ENCODE assay signal across 28 cellular contexts in genomic region chr10:3150961-3151360, GRCh38.
"Had no signal": no experiment of that assay in that cellular context is flagged by ENCODE, and none has a peak within 500 bp of the region (broad histone marks: within the 10 kb centered on the region; RNA-seq: fewer than 3 reads in every experiment).

No MANE protein-coding gene starts in this region.

- H3K27me3 ChIP-seq: left lung, neural progenitor cell, neutrophil, ovary, tibial nerve, vagina had no signal

- H3K9me3 Mint-ChIP-seq: naive thymus-derived CD8-positive, alpha-beta T cell; nephron; neural progenitor cell; stimulated activated naive CD8-positive, alpha-beta T cell treated with anti-CD3 and anti-CD28 coated beads, Interleukin-15, amount 100 ng/mL, for 72 hours; type B pancreatic cell had no signal

- H3K9me3 ChIP-seq: left lung, lower lobe of right lung, neutrophil, ovary, tibial nerve, vagina had no signal

- H3K27ac Mint-ChIP-seq: nephron, neural progenitor cell, progenitor cell of endocrine pancreas, type B pancreatic cell had no signal

- H3K27ac ChIP-seq: left lung, lower lobe of right lung, neural progenitor cell, neutrophil, ovary, skin epidermis, tibial nerve, vagina had no signal

- H3K4me1 Mint-ChIP-seq: nephron, neural progenitor cell had no signal

- FAIRE-seq: keratinocyte had no signal

- H3K27me3 Mint-ChIP-seq: naive thymus-derived CD8-positive, alpha-beta T cell; progenitor cell of endocrine pancreas; stimulated activated naive B cell treated with anti-CD40 and anti-IgM and Interleukin-4, amounts not matched to agents 10 μg/mL and 1 μg/mL and 100 μg/mL, for 72 hours; stimulated activated naive CD8-positive, alpha-beta T cell treated with anti-CD3 and anti-CD28 coated beads, Interleukin-15, amount 100 ng/mL, for 72 hours; type B pancreatic cell had no signal

- H3K4me1 ChIP-seq: left lung, lower lobe of right lung, neural progenitor cell, tibial nerve, vagina had no signal

- ATAC-seq: left cardiac atrium; left lung; lower lobe of right lung; naive thymus-derived CD8-positive, alpha-beta T cell; right cardiac atrium; sciatic nerve; stimulated activated naive B cell treated with anti-CD40 and anti-IgM and Interleukin-4, amounts not matched to agents 10 μg/mL and 1 μg/mL and 100 μg/mL, for 72 hours; stimulated activated naive CD8-positive, alpha-beta T cell treated with anti-CD3 and anti-CD28 coated beads, Interleukin-15, amount 100 ng/mL, for 72 hours had no signal

- H3K36me3 ChIP-seq: neural progenitor cell, ovary had no signal

- H3K4me3 Mint-ChIP-seq: naive thymus-derived CD8-positive, alpha-beta T cell; nephron; neural progenitor cell; stimulated activated naive B cell treated with anti-CD40 and anti-IgM and Interleukin-4, amounts not matched to agents 10 μg/mL and 1 μg/mL and 100 μg/mL, for 72 hours; stimulated activated naive CD8-positive, alpha-beta T cell treated with anti-CD3 and anti-CD28 coated beads, Interleukin-15, amount 100 ng/mL, for 72 hours; type B pancreatic cell had no signal

- DNase-seq: hippocampal formation; kidney glomerular epithelial cell; left cardiac atrium; left lung; lower lobe of right lung; mammary epithelial cell; mesenchymal stem cell; naive thymus-derived CD8-positive, alpha-beta T cell; ovary; retina; right cardiac atrium; stimulated activated CD4-positive, alpha-beta T cell treated with anti-CD3 and anti-CD28 coated beads, Interleukin-12 subunit alpha, Interleukin-12 subunit beta, amount 100 ng/mL, for 4 hours; stimulated activated CD4-positive, alpha-beta T cell treated with anti-CD3 and anti-CD28 coated beads, Interleukin-15, amount 100 ng/mL, for 24 hours; stimulated activated CD4-positive, alpha-beta T cell treated with anti-CD3 and anti-CD28 coated beads, Interleukin-2, amount 100 ng/mL, for 24 hours; stimulated activated CD4-positive, alpha-beta T cell treated with anti-CD3 and anti-CD28 coated beads, Interleukin-4, amount 100 ng/mL, for 1 hour; stimulated activated naive B cell treated with anti-CD40 and anti-IgM and Interleukin-4, amounts not matched to agents 10 μg/mL and 1 μg/mL and 100 μg/mL, for 72 hours; stimulated activated naive CD8-positive, alpha-beta T cell treated with anti-CD3 and anti-CD28 coated beads, Interleukin-15, amount 100 ng/mL, for 72 hours; substantia nigra had no signal

- H3K4me3 ChIP-seq: left lung, lower lobe of right lung, neural progenitor cell, ovary, skin epidermis, tibial nerve, vagina had no signal
